Comparison of ENCODE assay signal across 18 cellular contexts in the genomic region with DNA sequence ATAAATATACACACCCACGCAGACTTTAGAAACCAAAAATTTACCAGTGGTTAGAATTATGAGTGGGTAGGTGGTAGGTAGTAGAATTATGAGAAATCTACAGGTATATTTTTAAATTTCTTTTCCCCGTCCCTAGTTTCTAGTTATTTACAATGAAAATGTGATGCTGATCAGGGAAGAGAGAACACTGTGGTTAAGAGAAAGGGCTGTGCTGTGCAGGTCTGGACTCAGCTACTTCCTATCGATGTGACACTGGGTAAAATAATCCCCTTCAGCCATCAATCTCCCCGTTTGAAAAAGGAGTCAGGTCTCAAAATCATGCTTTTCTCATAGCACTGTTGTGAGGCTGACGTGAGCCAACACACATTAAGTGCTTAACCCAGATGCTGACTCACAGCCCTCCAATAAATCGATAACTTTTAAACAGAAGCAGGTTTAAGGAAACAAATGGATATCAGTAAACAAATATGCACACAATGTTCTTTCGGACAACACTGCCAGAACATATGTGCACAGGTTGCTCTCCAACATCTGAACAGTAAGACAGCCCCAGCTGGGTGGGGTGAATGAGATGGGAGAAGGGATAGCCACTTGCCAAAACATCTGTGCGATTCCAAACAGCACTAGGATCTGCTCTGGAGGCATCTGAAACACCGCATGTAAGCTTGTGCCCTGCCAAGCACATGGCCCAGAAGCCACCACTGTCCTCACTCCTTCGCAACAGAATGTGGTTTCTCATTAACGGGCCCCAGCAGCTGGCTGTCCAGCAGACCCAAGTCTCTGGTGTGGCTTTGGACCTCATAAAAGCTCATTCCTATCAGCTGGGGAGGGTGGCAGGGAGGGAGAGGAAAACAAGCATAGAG.
DNase-seq lines count a peak whose midpoint lies in the region; ATAC-seq, FAIRE-seq and TF ChIP-seq lines count a peak whose summit lies in the region.
"Had no signal": no experiment of that assay in that cellular context is flagged by ENCODE, and none has a peak within 500 bp of the region (broad histone marks: within the 10 kb centered on the region; RNA-seq: fewer than 3 reads in every experiment).

No MANE protein-coding gene starts in this region.

- no peak overlapping the region for H3K9ac ChIP-seq in IMR-90 (ENCODE audit: low read depth, low read length)

- no peak overlapping the region for H3K27ac ChIP-seq in IMR-90 (ENCODE audit: insufficient read depth, low read length)
- H3K27ac ChIP-seq in small intestine (ENCODE audit: low read depth in 1 of 2, low read length in 1 of 2): no peak overlapping the region
- H3K27ac ChIP-seq in aorta (ENCODE audit: low read depth in 1 of 2, low read length in 2 of 2): no peak overlapping the region
- H3K27ac ChIP-seq: WERI-Rb-1 had no signal

- no peak overlapping the region for H2AK5ac ChIP-seq in IMR-90 (ENCODE audit: low read depth, low read length)

- H4K8ac ChIP-seq in IMR-90 (ENCODE audit: low read depth in 2 of 2, low read length in 2 of 2): no peak overlapping the region

- H3K27me3 ChIP-seq in IMR-90 (ENCODE audit: control insufficient read depth, insufficient read depth, low read length): no peaks in the 10 kb centered on the region
- H3K27me3 ChIP-seq in small intestine (ENCODE audit: control insufficient read depth in 2 of 2, insufficient read depth in 2 of 2, low read length in 2 of 2): no peaks in the 10 kb centered on the region
- H3K27me3 ChIP-seq in aorta (ENCODE audit: control insufficient read depth in 1 of 2, insufficient read depth in 2 of 2, low read length in 1 of 2): no peaks in the 10 kb centered on the region

- peak overlapping the region; percentile 26 for H2AK9ac ChIP-seq in IMR-90 (replicated peaks; ENCODE audit: low read depth, low read length, poor library complexity)

- no peaks in the 10 kb centered on the region for H3K36me3 ChIP-seq in IMR-90 (ENCODE audit: control insufficient read depth, insufficient read depth, low read length)
- no peaks in the 10 kb centered on the region for H3K36me3 ChIP-seq in small intestine (ENCODE audit: control insufficient read depth in 2 of 2, insufficient read depth in 2 of 2, low read length in 2 of 2)
- no peaks in the 10 kb centered on the region for H3K36me3 ChIP-seq in aorta (ENCODE audit: control insufficient read depth in 1 of 2, insufficient read depth in 2 of 2, low read length in 1 of 2)
- H3K36me3 ChIP-seq: WERI-Rb-1 had no signal

- H2BK15ac ChIP-seq in IMR-90 (ENCODE audit: low read depth, low read length): no peak overlapping the region

- no peak overlapping the region for H3K4me2 ChIP-seq in IMR-90 (ENCODE audit: low read depth, low read length)

- dilution Hi-C loops in IMR-90 (cut with HindIII; ENCODE audit: low sequenced_read_pairs, unreplicated experiment): no loop called here

- H3K4me3 ChIP-seq in IMR-90 (ENCODE audit: insufficient read depth, low read depth, low read length): no peak overlapping the region
- no peak overlapping the region for H3K4me3 ChIP-seq in foreskin fibroblast (ENCODE audit: low read depth in 1 of 2, low read length in 2 of 2)
- no peak overlapping the region for H3K4me3 ChIP-seq in small intestine (ENCODE audit: low read depth in 1 of 2, low read length in 2 of 2)
- H3K4me3 ChIP-seq in aorta (ENCODE audit: low read length in 2 of 2): no peak overlapping the region

- in situ Hi-C loops in IMR-90 (cut with MboI; ENCODE audit: low sequenced_read_pairs): no loop called here

- peaks cover 4% of the 10 kb centered on the region; the same call in 1 of the 2 replicates for H3K9me1 ChIP-seq in IMR-90 (ENCODE audit: insufficient read depth, low read length)

- intact Hi-C loops in IMR-90 (cut with micrococcal nuclease): no loop called here
- intact Hi-C loops in aorta (cut with DNase I): no loop called here

- H3K9me3 ChIP-seq in IMR-90 (ENCODE audit: control insufficient read depth, insufficient read depth, low read length): no peaks in the 10 kb centered on the region
- H3K9me3 ChIP-seq in small intestine (ENCODE audit: control insufficient read depth, low read depth): no peaks in the 10 kb centered on the region
- H3K9me3 ChIP-seq in aorta (ENCODE audit: control insufficient read depth, low read length): no peaks in the 10 kb centered on the region

- H3K4me1 ChIP-seq in IMR-90 (ENCODE audit: control insufficient read depth, insufficient read depth, low read length) (no peaks in the 10 kb centered on the region; the same call in 1 of the 2 replicates), small intestine (ENCODE audit: control insufficient read depth in 2 of 2, insufficient read depth in 1 of 2, low read depth in 1 of 2, low read length in 1 of 2) (no peaks in the 10 kb centered on the region), aorta (ENCODE audit: control insufficient read depth in 1 of 2, insufficient read depth in 2 of 2, low read length in 2 of 2) (no peaks in the 10 kb centered on the region)

- peak; percentile 33 for DNase-seq in NCI-H82 (lab: John Stamatoyannopoulos, UW)
- no peak for DNase-seq in NCI-H82 treated with DMSO at 0.1 percent for 48 hours (lab: John Stamatoyannopoulos, UW; ENCODE audit: unreplicated experiment)
- no peak for DNase-seq in IMR-90
- peak; percentile 18 to 59 for DNase-seq in foreskin fibroblast
- DNase-seq in small intestine: peak; percentile 5
- DNase-seq in aorta: no peak
- DNase-seq in GM10266 (ENCODE audit: extremely low spot score): no peak
- DNase-seq in amniotic stem cell (lab: John Stamatoyannopoulos, UW): no peak
- DNase-seq: activated CD8-positive, alpha-beta T cell treated with anti-CD3 and anti-CD28 coated beads for 36 hours; activated T-cell treated with anti-CD3 and anti-CD28 coated beads, Interleukin-2, amount 50 U/mL, for 72 hours; CD4-positive, alpha-beta T cell; EL; immature natural killer cell; MV-4-11; retina; stimulated activated naive CD8-positive, alpha-beta T cell treated with anti-CD3 and anti-CD28 coated beads, Interleukin-15, amount 100 ng/mL, for 72 hours; WERI-Rb-1 had no signal

- peak overlapping the region; percentile 9 for H2AFZ ChIP-seq in IMR-90 (replicated peaks; ENCODE audit: low read length, poor library complexity)

- 40% methylated on average over 1 of the region's 11 CpGs; no CpG with 5 or more reads in 1 of the 2 experiments for WGBS in IMR-90 (ENCODE audit: extremely low coverage in 2 of 2, insufficient read length in 1 of 2), 2 experiments
- 35 to 55% (median 39%) methylated on average over 11 of the region's 11 CpGs for WGBS in small intestine, 3 donors
- WGBS in aorta, 2 donors: 86 to 87% methylated on average over 11 of the region's 11 CpGs

- TF ChIP-seq CTCF in IMR-90 (conservative IDR thresholded peaks at IDR 0.05; ENCODE audit: low read depth, low read length): no peak
- TF ChIP-seq CTCF in foreskin fibroblast (IDR thresholded peaks at IDR 0.05; ENCODE audit: low read depth, low read length): no peak
- TF ChIP-seq CTCF in GM10266 (IDR thresholded peaks at IDR 0.05; ENCODE audit: control insufficient read depth, insufficient read depth, low read depth, missing control alignments): no peak

- CTCF ChIA-PET in IMR-90 (lab: Yijun Ruan, JAX): interaction anchor here (0.9 kb wide), 1 partner anchor 14 kb away, joined by 3 read pairs; no protein-coding TSS in a partner anchor

- H4K91ac ChIP-seq in IMR-90 (ENCODE audit: insufficient read depth, low read depth, low read length): no peak overlapping the region

- no peak for TF ChIP-seq POLR2A in IMR-90 (IDR thresholded peaks at IDR 0.05; ENCODE audit: low read depth, low read length)

- no peak for TF ChIP-seq RAD21 in IMR-90 (IDR thresholded peaks at IDR 0.05; ENCODE audit: low read length)

- H3K18ac ChIP-seq in IMR-90 (ENCODE audit: low read depth, low read length): no peak overlapping the region

- H3K79me1 ChIP-seq in IMR-90 (ENCODE audit: low read depth in 1 of 2, low read length in 2 of 2): no peaks in the 10 kb centered on the region

- POLR2A ChIA-PET in IMR-90 (lab: Charles Lee; ENCODE audit: unreplicated experiment): interaction anchor here (0.6 kb wide), 1 partner anchor 92 kb away, joined by 4 read pairs; no protein-coding TSS in a partner anchor

- H3K4ac ChIP-seq in IMR-90 (ENCODE audit: low read depth, low read length): no peak overlapping the region

- no peak overlapping the region for H2BK5ac ChIP-seq in IMR-90 (ENCODE audit: low read depth, low read length, poor library complexity, severe bottlenecking)

- no peak for FAIRE-seq in small intestine (lab: Jason Lieb, UNC)
- FAIRE-seq: bronchial epithelial cell had no signal

- H2BK120ac ChIP-seq in IMR-90 (ENCODE audit: low read depth, low read length): no peak overlapping the region

- peaks cover 5% of the 10 kb centered on the region; the same call in 1 of the 2 replicates for H4K20me1 ChIP-seq in IMR-90 (ENCODE audit: insufficient read depth, low read length)

- H3K23ac ChIP-seq in IMR-90 (ENCODE audit: low read depth, low read length): no peak overlapping the region

- BruUV-seq in IMR-90 (replicated peaks; lab: Mats Ljungman, UMichigan): no TSS peak

- no peak overlapping the region for H2BK20ac ChIP-seq in IMR-90 (ENCODE audit: low read depth, low read length)

- ATAC-seq in IMR-90 (ENCODE audit: low read depth): peak; percentile 44
- no peak for ATAC-seq in aorta (ENCODE audit: low FRiP score)
- ATAC-seq: activated CD8-positive, alpha-beta T cell treated with anti-CD3 and anti-CD28 coated beads for 36 hours; activated T-cell treated with anti-CD3 and anti-CD28 coated beads, Interleukin-2, amount 50 U/mL, for 72 hours; stimulated activated naive CD8-positive, alpha-beta T cell treated with anti-CD3 and anti-CD28 coated beads, Interleukin-15, amount 100 ng/mL, for 72 hours had no signal

- no peak overlapping the region for H3K14ac ChIP-seq in IMR-90 (replicated peaks; ENCODE audit: low read depth, low read length)

- H3K56ac ChIP-seq in IMR-90 (ENCODE audit: extremely low read depth, insufficient read depth, low read length): no peak overlapping the region

- H4K5ac ChIP-seq in IMR-90 (ENCODE audit: low read depth, low read length): no peak overlapping the region

TF ChIP-seq in IMR-90, 13 proteins besides CTCF, POLR2A, EP300 and RAD21 (continues in another document):
- TF ChIP-seq FOS (IDR thresholded peaks at IDR 0.05; ENCODE audit: low read depth, low read length) (no peak), RCOR1 (IDR thresholded peaks at IDR 0.05; ENCODE audit: insufficient replicate concordance, low read length) (no peak), CEBPB (IDR thresholded peaks at IDR 0.05; ENCODE audit: low read depth, low read length) (no peak), MAFK (IDR thresholded peaks at IDR 0.05; ENCODE audit: low read depth, low read length) (no peak)
- TF ChIP-seq, protein P1, sequence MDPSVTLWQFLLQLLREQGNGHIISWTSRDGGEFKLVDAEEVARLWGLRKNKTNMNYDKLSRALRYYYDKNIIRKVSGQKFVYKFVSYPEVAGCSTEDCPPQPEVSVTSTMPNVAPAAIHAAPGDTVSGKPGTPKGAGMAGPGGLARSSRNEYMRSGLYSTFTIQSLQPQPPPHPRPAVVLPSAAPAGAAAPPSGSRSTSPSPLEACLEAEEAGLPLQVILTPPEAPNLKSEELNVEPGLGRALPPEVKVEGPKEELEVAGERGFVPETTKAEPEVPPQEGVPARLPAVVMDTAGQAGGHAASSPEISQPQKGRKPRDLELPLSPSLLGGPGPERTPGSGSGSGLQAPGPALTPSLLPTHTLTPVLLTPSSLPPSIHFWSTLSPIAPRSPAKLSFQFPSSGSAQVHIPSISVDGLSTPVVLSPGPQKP (IDR thresholded peaks at IDR 0.05; ENCODE audit: borderline replicate concordance, low read depth, low read length): no peak

Comparison
In these comparisons a context has a peak if more than half of its experiments do, and no peak if none do; other contexts are left out.
1. DNase-seq: peak in NCI-H82 (single experiment), foreskin fibroblast (2 of 2) and small intestine (single experiment); none in NCI-H82 treated with DMSO at 0.1 percent for 48 hours (single experiment), IMR-90 (single experiment), aorta (0 of 2), GM10266 (single experiment) and amniotic stem cell (single experiment).